5 cellular contexts compared by ENCODE assay signal in the genomic region with DNA sequence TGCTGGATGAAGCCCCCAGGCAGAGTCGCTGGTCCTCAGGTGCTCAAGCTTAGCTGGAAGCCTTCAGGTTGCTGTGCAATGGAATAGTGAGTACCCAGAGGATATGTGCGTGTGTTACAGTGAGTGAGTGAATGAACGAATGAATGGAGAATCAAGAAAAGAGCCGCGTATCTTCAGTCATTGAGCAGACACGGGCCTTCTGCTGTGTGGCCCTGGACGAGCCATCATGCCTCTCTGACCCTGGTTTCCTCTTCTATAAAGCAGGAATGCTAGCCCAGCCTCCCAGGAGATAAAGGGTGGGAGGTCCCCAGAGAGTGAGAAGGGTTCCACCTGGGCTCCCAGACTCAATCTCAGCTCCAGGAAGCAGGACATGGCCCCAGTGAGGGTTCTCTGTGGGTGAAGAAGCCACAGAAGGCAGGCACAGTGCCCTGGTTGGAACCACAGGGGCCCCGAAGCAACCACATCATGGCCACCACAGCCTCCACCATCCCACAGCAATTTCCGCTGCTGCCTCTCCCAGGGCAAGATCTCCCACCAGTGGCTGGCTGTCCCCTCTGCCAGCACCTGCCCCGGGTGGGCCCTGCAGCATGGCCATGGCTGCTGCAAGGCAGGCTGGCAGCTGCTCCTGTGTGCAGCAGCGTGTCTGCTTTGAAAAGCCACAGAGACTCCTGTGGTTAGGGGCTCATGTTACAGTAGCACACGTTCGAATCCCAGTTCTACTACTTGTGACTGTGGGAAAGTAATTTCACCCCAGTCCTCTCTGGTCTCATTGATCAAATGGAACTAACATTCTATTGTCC. TPM values are rescaled to one million over a fixed set of nuclear protein-coding genes. Genes with fewer than 3 reads are reported as not detected.
"Had no signal": no experiment of that assay in that cellular context is flagged by ENCODE, and none has a peak within 500 bp of the region (broad histone marks: within the 10 kb centered on the region; RNA-seq: fewer than 3 reads in every experiment).

No MANE protein-coding gene starts in this region.

RNA-seq across cellular contexts. Expression of a gene that starts 34.1 kb away (rescaled TPM):
- total RNA-seq: ascending aorta, foreskin keratinocyte, myocyte, osteoblast had no signal
- polyA plus RNA-seq: foreskin keratinocyte, keratinocyte had no signal
